Comparison of ENCODE assay signal across 25 cellular contexts in the genomic region with DNA sequence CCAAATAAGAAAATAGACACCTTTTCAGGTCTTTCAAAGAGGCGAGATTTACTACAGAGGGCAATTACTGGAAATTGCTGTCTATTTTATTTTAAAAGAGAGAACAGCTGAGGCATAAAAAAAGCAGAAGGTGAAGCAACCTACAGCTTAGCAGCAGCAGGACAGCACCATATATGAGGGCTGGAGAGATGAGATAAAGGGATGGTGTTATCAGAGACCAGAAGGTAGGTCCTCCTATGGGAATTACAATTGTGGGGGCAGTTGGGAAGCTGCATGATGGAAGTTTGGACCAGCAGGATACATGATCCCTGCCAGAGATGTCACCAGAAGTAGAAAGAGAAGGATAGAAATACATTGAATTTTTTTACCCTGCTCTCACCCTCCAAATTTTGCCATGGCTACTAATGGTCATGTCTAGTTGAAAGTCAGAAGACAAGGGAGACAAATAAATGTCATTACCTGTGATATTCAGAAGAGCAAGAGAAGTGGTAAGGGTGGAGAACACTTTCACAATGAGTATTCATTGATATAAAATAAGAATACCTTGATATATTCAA.
"Had no signal": no experiment of that assay in that cellular context is flagged by ENCODE, and none has a peak within 500 bp of the region (broad histone marks: within the 10 kb centered on the region; RNA-seq: fewer than 3 reads in every experiment).

No MANE protein-coding gene starts in this region.

- H3K27ac ChIP-seq: esophagus muscularis mucosa, foreskin keratinocyte, gastroesophageal sphincter, heart right ventricle, left lung, neural progenitor cell, parathyroid adenoma, right lobe of liver, thoracic aorta, tibial nerve, upper lobe of left lung, uterus had no signal

- H3K4me1 ChIP-seq: esophagus muscularis mucosa, foreskin keratinocyte, gastroesophageal sphincter, heart right ventricle, left lung, parathyroid adenoma, right lobe of liver, tibial nerve, upper lobe of left lung, uterus had no signal

- H3K4me3 ChIP-seq: esophagus muscularis mucosa, gastroesophageal sphincter, heart right ventricle, left lung, neural progenitor cell, right lobe of liver, thoracic aorta, tibial nerve, upper lobe of left lung, uterus had no signal

- H3K36me3 ChIP-seq: esophagus muscularis mucosa, gastroesophageal sphincter, heart right ventricle, left lung, neural progenitor cell, right lobe of liver, thoracic aorta, tibial nerve, upper lobe of left lung, uterus had no signal

- H3K9ac ChIP-seq: neural progenitor cell, parathyroid adenoma had no signal

- H3K27me3 ChIP-seq: esophagus muscularis mucosa, foreskin keratinocyte, gastroesophageal sphincter, heart right ventricle, left lung, neural progenitor cell, right lobe of liver, tibial nerve, upper lobe of left lung, uterus had no signal

- H3K4me2 ChIP-seq: neural progenitor cell had no signal

- H3K79me2 ChIP-seq: parathyroid adenoma had no signal

- DNase-seq: dermis blood vessel endothelial cell; effector memory CD4-positive, alpha-beta T cell; foreskin keratinocyte; heart right ventricle; hippocampal formation; left cardiac atrium; left lung; mesenchymal stem cell; midbrain; naive thymus-derived CD4-positive, alpha-beta T cell; right lobe of liver; small intestine; stimulated activated CD4-positive, alpha-beta T cell treated with anti-CD3 and anti-CD28 coated beads, Interleukin-15, amount 100 ng/mL, for 24 hours; stimulated activated CD4-positive, alpha-beta T cell treated with anti-CD3 and anti-CD28 coated beads, Interleukin-2, amount 100 ng/mL, for 48 hours; stimulated activated naive B cell treated with anti-CD40 and anti-IgM and Interleukin-4, amounts not matched to agents 10 μg/mL and 1 μg/mL and 100 μg/mL, for 72 hours; upper lobe of left lung; uterus had no signal

- FAIRE-seq: endothelial cell of umbilical vein, islet of Langerhans had no signal
